35 cellular contexts compared by ENCODE assay signal in the genomic region with DNA sequence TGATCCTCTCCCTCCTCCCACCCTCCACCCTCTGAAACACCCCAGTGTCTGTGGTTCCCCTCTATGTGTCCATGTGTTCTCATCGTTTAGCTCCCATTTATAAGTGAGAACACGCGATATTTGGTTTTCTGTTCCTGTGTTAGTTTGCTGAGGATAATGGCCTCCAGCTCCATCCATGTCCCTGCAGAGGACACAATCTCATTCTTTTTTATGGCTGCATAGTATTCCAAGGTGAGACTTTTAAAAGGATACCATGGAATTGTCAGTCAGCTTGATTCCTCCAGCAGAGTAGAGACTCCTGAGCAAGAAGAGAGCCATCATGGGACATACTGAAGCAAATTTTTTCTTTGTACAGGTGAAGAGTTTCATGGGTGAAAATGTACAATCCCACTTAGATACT.
"Had no signal": no experiment of that assay in that cellular context is flagged by ENCODE, and none has a peak within 500 bp of the region (broad histone marks: within the 10 kb centered on the region; RNA-seq: fewer than 3 reads in every experiment).

No MANE protein-coding gene starts in this region.

- DNase-seq: Karpas-422, Kasumi-1, MG63, MM.1S, MV-4-11, NCI-H1048, NCI-H1092, NCI-H1092 treated with DMSO at 0.1 percent for 48 hours, NCI-H1105, NCI-H1105 treated with DMSO at 0.1 percent for 48 hours, NCI-H1417, NCI-H1417 treated with DMSO at 0.1 percent for 48 hours, NCI-H1436, NCI-H1436 treated with DMSO at 0.1 percent for 48 hours, NCI-H146, NCI-H1694, NCI-H1694 treated with DMSO at 0.1 percent for 48 hours, NCI-H187, NCI-H187 treated with DMSO at 0.1 percent for 48 hours, NCI-H1930, NCI-H2029, NCI-H2029 treated with DMSO at 0.1 percent for 48 hours, NCI-H2081, NCI-H2081 treated with DMSO at 0.1 percent for 48 hours, NCI-H2107, NCI-H2171, NCI-H2171 treated with DMSO at 0.1 percent for 48 hours, NCI-H2227 treated with DMSO at 0.1 percent for 48 hours, NCI-H226, NCI-H345, NCI-H446, NCI-H446 treated with DMSO at 0.1 percent for 48 hours, NCI-H510A, NCI-H510A treated with DMSO at 0.1 percent for 48 hours, NCI-H524 had no signal

- H3K27me3 ChIP-seq: MG63 had no signal

- H3K36me3 ChIP-seq: MG63 had no signal

- H3K4me3 ChIP-seq: MG63 had no signal

- H3K9me3 ChIP-seq: MG63 had no signal
